ENCODE assay signal across 11 cellular contexts in genomic region chr11:55849037-55849436, GRCh38. TPM values are rescaled to one million over a fixed set of nuclear protein-coding genes. Genes with fewer than 3 reads are reported as not detected.
"Had no signal": no experiment of that assay in that cellular context is flagged by ENCODE, and none has a peak within 500 bp of the region (broad histone marks: within the 10 kb centered on the region; RNA-seq: fewer than 3 reads in every experiment).

No MANE protein-coding gene starts in this region.

- H2AFZ ChIP-seq: GM23248 had no signal

- H3K27ac ChIP-seq: GM23248, HL-60 had no signal

- H3K36me3 ChIP-seq: HAP-1 had no signal

- DNase-seq: GM23248, GOT3, H7, HFFc6, KG1 had no signal

- H3K4me3 ChIP-seq: GM23248, HAP-1 had no signal

- H3K9ac ChIP-seq: GM23248 had no signal

- H3K9me3 ChIP-seq: HAP-1 had no signal

- H3K4me1 ChIP-seq: HAP-1 had no signal

- ATAC-seq: HCT116 had no signal

RNA-seq across cellular contexts. Expression of gene OR5D16, which starts 10.5 kb away (rescaled TPM):
- total RNA-seq: GM23248, H4, H7, HFFc6, HT1080 had no signal
- polyA plus RNA-seq: GM23248, IgD-negative memory B cell had no signal

RNA-seq across cellular contexts. Expression of gene OR5L2, which starts 22.0 kb away (rescaled TPM):
- total RNA-seq: GM23248, H4, H7, HFFc6, HT1080 had no signal
- polyA plus RNA-seq: GM23248, IgD-negative memory B cell had no signal

RNA-seq across cellular contexts. Expression of gene OR5D18, which starts 29.6 kb away (rescaled TPM):
- total RNA-seq: GM23248, H4, H7, HFFc6, HT1080 had no signal
- polyA plus RNA-seq: GM23248, IgD-negative memory B cell had no signal

RNA-seq across cellular contexts. Expression of gene TRIM51, which starts 34.1 kb away (rescaled TPM):
- total RNA-seq: GM23248, H4, H7, HFFc6, HT1080 had no signal
- polyA plus RNA-seq: GM23248, IgD-negative memory B cell had no signal

RNA-seq across cellular contexts. Expression of gene OR5L1, which starts 37.9 kb away (rescaled TPM):
- total RNA-seq: GM23248, H4, H7, HFFc6, HT1080 had no signal
- polyA plus RNA-seq: GM23248, IgD-negative memory B cell had no signal
